28 cellular contexts compared by ENCODE assay signal in genomic region chr15:39946862-39947261, GRCh38. TPM values are rescaled to one million over a fixed set of nuclear protein-coding genes. Genes with fewer than 3 reads are reported as not detected.
DNase-seq lines count a peak whose midpoint lies in the region; ATAC-seq and TF ChIP-seq lines count a peak whose summit lies in the region.
"Had no signal": no experiment of that assay in that cellular context is flagged by ENCODE, and none has a peak within 500 bp of the region (broad histone marks: within the 10 kb centered on the region; RNA-seq: fewer than 3 reads in every experiment).

No MANE protein-coding gene starts in this region.

- no peaks in the 10 kb centered on the region for H3K4me1 Mint-ChIP-seq in effector memory CD8-positive, alpha-beta T cell (ENCODE audit: low read depth in 2 of 2)
- H3K4me1 Mint-ChIP-seq: endodermal cell, neural progenitor cell, T-cell had no signal

- no peak for ATAC-seq in HG02973 (IDR thresholded peaks at IDR 0.05; ENCODE audit: unreplicated experiment)
- no peak for ATAC-seq in effector memory CD8-positive, alpha-beta T cell (replicated peaks)
- ATAC-seq: CD8-positive, alpha-beta T cell; heart left ventricle; sciatic nerve; T-cell had no signal

- H3K36me3 Mint-ChIP-seq in effector memory CD8-positive, alpha-beta T cell (ENCODE audit: insufficient read depth): peaks cover 47% of the 10 kb centered on the region

- H3K4me3 ChIP-seq in fibroblast of villous mesenchyme (ENCODE audit: low read depth, low read length): no peak overlapping the region
- H3K4me3 ChIP-seq: heart left ventricle, neural progenitor cell, Peyer's patch, vagina had no signal

- no peak overlapping the region for H3K27ac Mint-ChIP-seq in effector memory CD8-positive, alpha-beta T cell
- H3K27ac Mint-ChIP-seq: CD8-positive, alpha-beta T cell; endodermal cell; neural progenitor cell; stimulated activated naive CD8-positive, alpha-beta T cell treated with anti-CD3 and anti-CD28 coated beads, Interleukin-15, Interleukin-2, amounts not matched to agents 100 ng/mL and 50 ng/mL, for 24 hours; T-cell had no signal

- peak; percentile 40 for DNase-seq in AG08395 (ENCODE audit: low spot score)
- DNase-seq in EL: peak; percentile 60
- DNase-seq in RPMI7951 (ENCODE audit: low read depth): peak; percentile 32
- peak; percentile 49 for DNase-seq in fibroblast of villous mesenchyme (ENCODE audit: low read depth)
- no peak for DNase-seq in effector memory CD8-positive, alpha-beta T cell
- no peak for DNase-seq in amniotic stem cell (lab: John Stamatoyannopoulos, UW)
- DNase-seq: activated CD4-positive, CD25-positive, alpha-beta regulatory T cell treated with anti-CD3 and anti-CD28 coated beads, Interleukin-2, amount 50 U/mL, for 72 hours; activated CD8-positive, alpha-beta memory T cell treated with anti-CD3 and anti-CD28 coated beads for 24 hours; activated naive CD4-positive, alpha-beta T cell treated with Interleukin-2 at 50 U/mL for 16 hours; activated T-cell treated with anti-CD3 and anti-CD28 coated beads, Interleukin-2, amount 50 U/mL, for 48 hours; AML-193; CD8-positive, alpha-beta T cell; cortex of kidney; DMS153; endodermal cell; heart left ventricle; KBM-7; kidney glomerular epithelial cell; MV-4-11; NCI-H146; Peyer's patch; posterior cingulate gyrus; T-cell had no signal

- TF ChIP-seq CTCF in fibroblast of villous mesenchyme (IDR thresholded peaks at IDR 0.05; ENCODE audit: insufficient read depth, low read depth, low read length): no peak

- no peaks in the 10 kb centered on the region for H3K9me3 Mint-ChIP-seq in effector memory CD8-positive, alpha-beta T cell
- H3K9me3 Mint-ChIP-seq: CD8-positive, alpha-beta T cell; stimulated activated naive CD8-positive, alpha-beta T cell treated with anti-CD3 and anti-CD28 coated beads, Interleukin-15, Interleukin-2, amounts not matched to agents 100 ng/mL and 50 ng/mL, for 24 hours; T-cell had no signal

- H3K27me3 Mint-ChIP-seq in effector memory CD8-positive, alpha-beta T cell: no peaks in the 10 kb centered on the region
- H3K27me3 Mint-ChIP-seq: stimulated activated naive CD8-positive, alpha-beta T cell treated with anti-CD3 and anti-CD28 coated beads, Interleukin-15, Interleukin-2, amounts not matched to agents 100 ng/mL and 50 ng/mL, for 24 hours; T-cell had no signal

- H3K4me3 Mint-ChIP-seq in effector memory CD8-positive, alpha-beta T cell: no peak overlapping the region
- H3K4me3 Mint-ChIP-seq: CD8-positive, alpha-beta T cell; endodermal cell; neural progenitor cell; stimulated activated naive CD8-positive, alpha-beta T cell treated with anti-CD3 and anti-CD28 coated beads, Interleukin-15, Interleukin-2, amounts not matched to agents 100 ng/mL and 50 ng/mL, for 24 hours; T-cell had no signal

RNA-seq across cellular contexts. Expression of gene EIF2AK4, which starts 12.9 kb away (rescaled TPM):
- 63.6 and 77.9 TPM in 2 replicates for total RNA-seq in RPMI7951 (2014; rRNA removed; shearing (Covaris generic))
- 70.2 and 104 TPM in 2 replicates for total RNA-seq in fibroblast of villous mesenchyme

RNA-seq across cellular contexts. Expression of gene GPR176, which starts 26.8 kb away (rescaled TPM):
- total RNA-seq in RPMI7951 (2014; rRNA removed; shearing (Covaris generic)): 44.5 and 50.8 TPM in 2 replicates
- total RNA-seq in fibroblast of villous mesenchyme: 111 and 120 TPM in 2 replicates

Comparison
In these comparisons a context has a peak if more than half of its experiments do, and no peak if none do; other contexts are left out.
1. DNase-seq: peak in AG08395 (single experiment), EL (single experiment), RPMI7951 (single experiment) and fibroblast of villous mesenchyme (single experiment); none in effector memory CD8-positive, alpha-beta T cell (0 of 3) and amniotic stem cell (single experiment).